In genomic region chrY:6966519-6966918, GRCh38 we compare ENCODE assay signal across 36 cellular contexts. TPM values are rescaled to one million over a fixed set of nuclear protein-coding genes. Genes with fewer than 3 reads are reported as not detected.
DNase-seq lines count a peak whose midpoint lies in the region; ATAC-seq and TF ChIP-seq lines count a peak whose summit lies in the region.
"Had no signal": no experiment of that assay in that cellular context is flagged by ENCODE, and none has a peak within 500 bp of the region (broad histone marks: within the 10 kb centered on the region; RNA-seq: fewer than 3 reads in every experiment).

No MANE protein-coding gene starts in this region.

- no peaks in the 10 kb centered on the region for H3K27me3 Mint-ChIP-seq in activated naive CD4-positive, alpha-beta T cell treated with anti-CD3 and anti-CD28 coated beads for 36 hours (ENCODE audit: low read depth)
- H3K27me3 Mint-ChIP-seq: CD4-positive, alpha-beta memory T cell; effector memory CD8-positive, alpha-beta T cell had no signal

- WGBS in sigmoid colon, 2 donors = 82 to 88% methylated on average over 3 of the region's 3 CpGs

- H3K36me3 ChIP-seq in sigmoid colon = no peaks in the 10 kb centered on the region
- H3K36me3 ChIP-seq: breast epithelium, esophagus muscularis mucosa had no signal

- DNase-seq in activated naive CD4-positive, alpha-beta T cell treated with anti-CD3 and anti-CD28 coated beads for 36 hours = peak; percentile 4
- no peak for DNase-seq in activated naive CD4-positive, alpha-beta T cell treated with anti-CD3 and anti-CD28 coated beads, Interleukin-2, amount 50 U/mL, for 16 hours
- DNase-seq in HT1080 (ENCODE audit: low read depth) (peak; percentile 5), choroid plexus epithelial cell (ENCODE audit: low read depth) (peak; percentile 1), GDM1 (lab: John Stamatoyannopoulos, UW) (no peak), sigmoid colon (no peak)
- no peak for DNase-seq in stimulated activated effector memory CD8-positive, alpha-beta T cell treated with anti-CD3 and anti-CD28 coated beads, Interleukin-12 subunit alpha, Interleukin-12 subunit beta, amount 100 ng/mL, for 72 hours (ENCODE audit: low spot score in 2 of 2)
- DNase-seq: activated CD4-positive, alpha-beta T cell treated with anti-CD3 and anti-CD28 coated beads for 4 hours; activated CD8-positive, alpha-beta memory T cell treated with anti-CD3 and anti-CD28 coated beads, Interleukin-2, amount 10 ng/mL, durations not matched to agents 7 days and 5 days; activated naive CD4-positive, alpha-beta T cell treated with Interleukin-2 at 50 U/mL for 16 hours; amygdala; CD4-positive, alpha-beta memory T cell; cortex of kidney; DMS 273 treated with DMSO at 0.1 percent for 48 hours; effector memory CD8-positive, alpha-beta T cell; Kasumi-1; NCI-H1048; NCI-H1694; NCI-H2171 treated with DMSO at 0.1 percent for 48 hours; NCI-H526; NK-92 treated with Interleukin-12 subunit alpha and Interleukin-12 subunit beta, amount 100 ng/mL, for 24 hours; PC-3; Right ventricle myocardium superior; stimulated activated naive CD4-positive, alpha-beta T cell treated with Interleukin-2 at 50 U/mL for 16 hours had no signal

- H3K9me3 Mint-ChIP-seq in activated naive CD4-positive, alpha-beta T cell treated with anti-CD3 and anti-CD28 coated beads for 36 hours = no peaks in the 10 kb centered on the region
- H3K9me3 Mint-ChIP-seq in stimulated activated effector memory CD8-positive, alpha-beta T cell treated with anti-CD3 and anti-CD28 coated beads, Interleukin-12 subunit alpha, Interleukin-12 subunit beta, amount 100 ng/mL, for 72 hours = no peaks in the 10 kb centered on the region
- H3K9me3 Mint-ChIP-seq: activated T-cell treated with anti-CD3 and anti-CD28 coated beads, Interleukin-2, amount 50 U/mL, for 72 hours; CD4-positive, alpha-beta memory T cell; effector memory CD8-positive, alpha-beta T cell; T-helper 2 cell treated with Interferon-gamma antibody and Interleukin-4, amounts not matched to agents 5 μg/mL and 100 μg/mL, for 36 hours had no signal

- CTCF ChIA-PET in activated naive CD4-positive, alpha-beta T cell treated with anti-CD3 and anti-CD28 coated beads for 36 hours (lab: Charles Lee) = interaction anchor here (1.2 to 2.5 kb wide), 2 partner anchors 119 to 120 kb away, joined by 8 to 10 read pairs; no protein-coding TSS in a partner anchor

- H3K27ac Mint-ChIP-seq in activated naive CD4-positive, alpha-beta T cell treated with anti-CD3 and anti-CD28 coated beads for 36 hours = no peak overlapping the region
- no peak overlapping the region for H3K27ac Mint-ChIP-seq in stimulated activated effector memory CD8-positive, alpha-beta T cell treated with anti-CD3 and anti-CD28 coated beads, Interleukin-12 subunit alpha, Interleukin-12 subunit beta, amount 100 ng/mL, for 72 hours
- H3K27ac Mint-ChIP-seq: activated CD8-positive, alpha-beta memory T cell treated with anti-CD3 and anti-CD28 coated beads, Interleukin-2, amount 10 ng/mL, durations not matched to agents 7 days and 5 days; activated T-cell treated with anti-CD3 and anti-CD28 coated beads, Interleukin-2, amount 50 U/mL, for 72 hours; CD4-positive, alpha-beta memory T cell; T-helper 2 cell treated with Interferon-gamma antibody and Interleukin-4, amounts not matched to agents 5 μg/mL and 100 μg/mL, for 36 hours had no signal

- peak; percentile 84 for ATAC-seq in stimulated activated effector memory CD8-positive, alpha-beta T cell treated with anti-CD3 and anti-CD28 coated beads, Interleukin-12 subunit alpha, Interleukin-12 subunit beta, amount 100 ng/mL, for 72 hours
- ATAC-seq in HG02852 (IDR thresholded peaks at IDR 0.05; ENCODE audit: unreplicated experiment) = no peak
- ATAC-seq: activated CD8-positive, alpha-beta memory T cell treated with anti-CD3 and anti-CD28 coated beads, Interleukin-2, amount 10 ng/mL, durations not matched to agents 7 days and 5 days; effector memory CD8-positive, alpha-beta T cell; HCT116; PC-3; sciatic nerve had no signal

- no peaks in the 10 kb centered on the region for H3K36me3 Mint-ChIP-seq in activated naive CD4-positive, alpha-beta T cell treated with anti-CD3 and anti-CD28 coated beads for 36 hours (ENCODE audit: low read depth)
- no peaks in the 10 kb centered on the region for H3K36me3 Mint-ChIP-seq in stimulated activated effector memory CD8-positive, alpha-beta T cell treated with anti-CD3 and anti-CD28 coated beads, Interleukin-12 subunit alpha, Interleukin-12 subunit beta, amount 100 ng/mL, for 72 hours
- H3K36me3 Mint-ChIP-seq: activated CD8-positive, alpha-beta memory T cell treated with anti-CD3 and anti-CD28 coated beads, Interleukin-2, amount 10 ng/mL, durations not matched to agents 7 days and 5 days; CD4-positive, alpha-beta memory T cell had no signal

- no peak for TF ChIP-seq CTCF in choroid plexus epithelial cell (conservative IDR thresholded peaks at IDR 0.05; ENCODE audit: low read depth, low read length)
- no peak for TF ChIP-seq CTCF in sigmoid colon (IDR thresholded peaks at IDR 0.05)

- H3K4me3 ChIP-seq in choroid plexus epithelial cell (ENCODE audit: low read depth, low read length) (no peak overlapping the region), sigmoid colon (no peak overlapping the region)
- H3K4me3 ChIP-seq: breast epithelium, esophagus muscularis mucosa, hepatocyte had no signal

- H3K4me3 Mint-ChIP-seq in activated naive CD4-positive, alpha-beta T cell treated with anti-CD3 and anti-CD28 coated beads for 36 hours = no peak overlapping the region
- no peak overlapping the region for H3K4me3 Mint-ChIP-seq in stimulated activated effector memory CD8-positive, alpha-beta T cell treated with anti-CD3 and anti-CD28 coated beads, Interleukin-12 subunit alpha, Interleukin-12 subunit beta, amount 100 ng/mL, for 72 hours
- H3K4me3 Mint-ChIP-seq: activated CD8-positive, alpha-beta memory T cell treated with anti-CD3 and anti-CD28 coated beads, Interleukin-2, amount 10 ng/mL, durations not matched to agents 7 days and 5 days; activated T-cell treated with anti-CD3 and anti-CD28 coated beads, Interleukin-2, amount 50 U/mL, for 72 hours; CD4-positive, alpha-beta memory T cell; effector memory CD8-positive, alpha-beta T cell; T-helper 2 cell treated with Interferon-gamma antibody and Interleukin-4, amounts not matched to agents 5 μg/mL and 100 μg/mL, for 36 hours had no signal

- TF ChIP-seq EP300 in sigmoid colon (IDR thresholded peaks at IDR 0.05) = no peak

- no peak for TF ChIP-seq POLR2A in sigmoid colon (IDR thresholded peaks at IDR 0.05)

- H3K4me1 Mint-ChIP-seq in activated naive CD4-positive, alpha-beta T cell treated with anti-CD3 and anti-CD28 coated beads for 36 hours (ENCODE audit: low read depth) = peaks cover 2% of the 10 kb centered on the region
- H3K4me1 Mint-ChIP-seq in stimulated activated effector memory CD8-positive, alpha-beta T cell treated with anti-CD3 and anti-CD28 coated beads, Interleukin-12 subunit alpha, Interleukin-12 subunit beta, amount 100 ng/mL, for 72 hours = peaks cover 15% of the 10 kb centered on the region

- no peaks in the 10 kb centered on the region for H3K9me3 ChIP-seq in sigmoid colon
- H3K9me3 ChIP-seq: breast epithelium, esophagus muscularis mucosa had no signal

- intact Hi-C loops in activated naive CD4-positive, alpha-beta T cell treated with anti-CD3 and anti-CD28 coated beads for 36 hours (cut with micrococcal nuclease) = loop anchor here (5.0 kb wide), 1 partner anchor 906 kb away; no protein-coding TSS in a partner anchor
- intact Hi-C loops in sigmoid colon (cut with DNase I) = no loop called here

- H3K4me1 ChIP-seq in sigmoid colon = peaks cover 0 to 10% (median 0%) of the 10 kb centered on the region in 4 donors
- H3K4me1 ChIP-seq: breast epithelium had no signal

- no peaks in the 10 kb centered on the region for H3K27me3 ChIP-seq in sigmoid colon
- H3K27me3 ChIP-seq: breast epithelium, esophagus muscularis mucosa, hepatocyte had no signal

- H3K27ac ChIP-seq in sigmoid colon = no peak overlapping the region
- H3K27ac ChIP-seq: breast epithelium, esophagus muscularis mucosa, hepatocyte, HL-60 had no signal

RNA-seq across cellular contexts. Expression of gene AMELY, which starts 55.0 kb away (rescaled TPM):
- not detected for total RNA-seq in activated naive CD4-positive, alpha-beta T cell treated with anti-CD3 and anti-CD28 coated beads for 36 hours
- not detected in 2 replicates for total RNA-seq in HT1080 (2014; rRNA removed; shearing (Covaris generic))
- polyA plus RNA-seq in HT1080 (2015; cell fraction: cytosol; rRNA removed) = not detected in 2 replicates
- polyA plus RNA-seq in HT1080 (2015; cell fraction: nucleus; rRNA removed) = not detected in 2 replicates
- total RNA-seq in sigmoid colon = not detected
- not detected for polyA plus RNA-seq in sigmoid colon
- total RNA-seq: activated CD8-positive, alpha-beta memory T cell treated with anti-CD3 and anti-CD28 coated beads, Interleukin-2, amount 10 ng/mL, durations not matched to agents 7 days and 5 days; activated T-cell treated with anti-CD3 and anti-CD28 coated beads, Interleukin-2, amount 50 U/mL, for 72 hours; breast epithelium; CD4-positive, alpha-beta memory T cell; esophagus muscularis mucosa; frontal cortex; hepatocyte; lung microvascular endothelial cell; PC-3; Right ventricle myocardium superior; sciatic nerve had no signal
- polyA plus RNA-seq: CD4-positive, alpha-beta memory T cell; hepatocyte; neural cell had no signal

RNA-seq across cellular contexts. Expression of gene TBL1Y, which starts 56.0 kb away (rescaled TPM):
- not detected for total RNA-seq in activated naive CD4-positive, alpha-beta T cell treated with anti-CD3 and anti-CD28 coated beads for 36 hours
- not detected in 2 replicates for total RNA-seq in HT1080 (2014; rRNA removed; shearing (Covaris generic))
- polyA plus RNA-seq in HT1080 (2015; cell fraction: cytosol; rRNA removed) = not detected in 2 replicates
- not detected in 2 replicates for polyA plus RNA-seq in HT1080 (2015; cell fraction: nucleus; rRNA removed)
- total RNA-seq in sigmoid colon = under 1 TPM in 1 of 4 donors, not detected in 3; 0.27 TPM
- under 1 TPM in 1 of 3 donors, not detected in 2; 0.17 TPM for polyA plus RNA-seq in sigmoid colon
- total RNA-seq: activated CD8-positive, alpha-beta memory T cell treated with anti-CD3 and anti-CD28 coated beads, Interleukin-2, amount 10 ng/mL, durations not matched to agents 7 days and 5 days; activated T-cell treated with anti-CD3 and anti-CD28 coated beads, Interleukin-2, amount 50 U/mL, for 72 hours; CD4-positive, alpha-beta memory T cell; hepatocyte; PC-3; Right ventricle myocardium superior; sciatic nerve had no signal
- polyA plus RNA-seq: CD4-positive, alpha-beta memory T cell; hepatocyte; neural cell had no signal

Comparison
In these comparisons a context has a peak if more than half of its experiments do, and no peak if none do; other contexts are left out.
1. DNase-seq: peak in activated naive CD4-positive, alpha-beta T cell treated with anti-CD3 and anti-CD28 coated beads for 36 hours (single experiment), HT1080 (single experiment) and choroid plexus epithelial cell (single experiment); none in activated naive CD4-positive, alpha-beta T cell treated with anti-CD3 and anti-CD28 coated beads, Interleukin-2, amount 50 U/mL, for 16 hours (single experiment), stimulated activated effector memory CD8-positive, alpha-beta T cell treated with anti-CD3 and anti-CD28 coated beads, Interleukin-12 subunit alpha, Interleukin-12 subunit beta, amount 100 ng/mL, for 72 hours (0 of 2), GDM1 (single experiment) and sigmoid colon (single experiment).